Comparison of ENCODE assay signal across 1 cellular context in the genomic region with DNA sequence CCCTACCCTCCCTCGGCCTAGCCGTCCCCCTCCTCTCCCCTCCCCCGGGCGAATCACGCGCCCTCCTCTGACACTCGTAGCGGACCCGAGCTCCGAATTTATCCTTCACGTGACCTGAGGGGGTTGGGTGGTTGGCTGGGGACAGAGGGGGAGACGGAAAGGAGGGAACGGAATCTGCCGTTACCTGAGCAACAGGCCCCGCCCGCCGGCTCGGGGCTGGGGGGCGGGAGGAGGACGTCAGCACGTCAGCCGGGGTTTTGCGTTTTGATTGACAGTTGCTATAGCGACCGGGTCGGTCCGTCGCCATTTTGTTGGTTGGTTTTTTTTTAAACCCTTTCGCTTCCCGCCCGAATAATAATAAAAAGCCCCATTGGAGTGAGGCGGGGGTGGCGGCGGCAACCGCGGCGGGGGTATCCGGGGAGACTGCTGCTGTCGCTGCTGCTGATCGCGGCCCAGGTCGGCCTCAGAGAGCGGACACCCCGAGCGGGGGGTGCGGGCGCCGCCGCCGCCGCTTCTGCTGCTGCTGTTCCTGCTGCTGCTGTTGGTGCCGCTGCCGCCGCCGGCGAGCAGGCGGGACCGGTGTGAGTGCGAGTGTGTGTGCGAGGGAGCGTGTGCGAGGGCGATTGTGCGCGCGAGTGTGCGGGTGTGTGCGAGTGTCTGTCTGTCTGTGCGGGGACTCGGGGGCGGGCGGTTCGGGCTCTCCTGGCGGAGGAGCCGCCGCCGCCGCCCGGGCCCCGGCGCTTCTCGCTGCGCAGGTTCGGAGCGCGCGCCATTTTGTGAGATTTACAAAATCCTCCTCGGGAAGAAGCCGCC.
A peak's percentile ranks its signal among the peaks of the same experiment; 100 is the strongest.
TF ChIP-seq lines count a peak whose summit lies in the region.

A gene (plus strand): TSS at position 286 of the 813 bp plus-strand sequence. CDS start 53,602 bp downstream, outside the sequence.

TF ChIP-seq in HEK293, 187 proteins besides CTCF, POLR2A, EP300 and RAD21 (continued from another document and continues in another):
- TF ChIP-seq, protein P1, sequence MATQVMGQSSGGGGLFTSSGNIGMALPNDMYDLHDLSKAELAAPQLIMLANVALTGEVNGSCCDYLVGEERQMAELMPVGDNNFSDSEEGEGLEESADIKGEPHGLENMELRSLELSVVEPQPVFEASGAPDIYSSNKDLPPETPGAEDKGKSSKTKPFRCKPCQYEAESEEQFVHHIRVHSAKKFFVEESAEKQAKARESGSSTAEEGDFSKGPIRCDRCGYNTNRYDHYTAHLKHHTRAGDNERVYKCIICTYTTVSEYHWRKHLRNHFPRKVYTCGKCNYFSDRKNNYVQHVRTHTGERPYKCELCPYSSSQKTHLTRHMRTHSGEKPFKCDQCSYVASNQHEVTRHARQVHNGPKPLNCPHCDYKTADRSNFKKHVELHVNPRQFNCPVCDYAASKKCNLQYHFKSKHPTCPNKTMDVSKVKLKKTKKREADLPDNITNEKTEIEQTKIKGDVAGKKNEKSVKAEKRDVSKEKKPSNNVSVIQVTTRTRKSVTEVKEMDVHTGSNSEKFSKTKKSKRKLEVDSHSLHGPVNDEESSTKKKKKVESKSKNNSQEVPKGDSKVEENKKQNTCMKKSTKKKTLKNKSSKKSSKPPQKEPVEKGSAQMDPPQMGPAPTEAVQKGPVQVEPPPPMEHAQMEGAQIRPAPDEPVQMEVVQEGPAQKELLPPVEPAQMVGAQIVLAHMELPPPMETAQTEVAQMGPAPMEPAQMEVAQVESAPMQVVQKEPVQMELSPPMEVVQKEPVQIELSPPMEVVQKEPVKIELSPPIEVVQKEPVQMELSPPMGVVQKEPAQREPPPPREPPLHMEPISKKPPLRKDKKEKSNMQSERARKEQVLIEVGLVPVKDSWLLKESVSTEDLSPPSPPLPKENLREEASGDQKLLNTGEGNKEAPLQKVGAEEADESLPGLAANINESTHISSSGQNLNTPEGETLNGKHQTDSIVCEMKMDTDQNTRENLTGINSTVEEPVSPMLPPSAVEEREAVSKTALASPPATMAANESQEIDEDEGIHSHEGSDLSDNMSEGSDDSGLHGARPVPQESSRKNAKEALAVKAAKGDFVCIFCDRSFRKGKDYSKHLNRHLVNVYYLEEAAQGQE (tag by site-specific recombination; IDR thresholded peaks at IDR 0.05), result peak; percentile 52; the same call in 1 of the 2 replicates
- TF ChIP-seq ZNF510 (tag by site-specific recombination; IDR thresholded peaks at IDR 0.05; ENCODE audit: insufficient replicate concordance) (no peak), SP3 (tag by site-specific recombination; IDR thresholded peaks at IDR 0.05) (peak; percentile 97), ZBTB20 (tag by site-specific recombination; IDR thresholded peaks at IDR 0.05) (peak; percentile 74; the same call in 1 of the 2 replicates), ZFP69B (tag by site-specific recombination; IDR thresholded peaks at IDR 0.05) (0 out of 2 replicates have a peak, but pooled peaks have one; percentile 13), ZNF501 (tag by site-specific recombination; IDR thresholded peaks at IDR 0.05) (no peak), ZNF132 (tag by site-specific recombination; IDR thresholded peaks at IDR 0.05; ENCODE audit: borderline replicate concordance) (no peak), ZNF24 (tag by site-specific recombination; IDR thresholded peaks at IDR 0.05) (peak; percentile 30; the same call in 1 of the 2 replicates), ZSCAN30 (tag by site-specific recombination; IDR thresholded peaks at IDR 0.05) (no peak), ZNF623 (tag by site-specific recombination; IDR thresholded peaks at IDR 0.05) (0 out of 2 replicates have a peak, but pooled peaks have one; percentile 31), ZNF664 (tag by site-specific recombination; IDR thresholded peaks at IDR 0.05) (no peak; the same call in 1 of the 2 replicates), ZNF335 (tag by site-specific recombination; conservative IDR thresholded peaks at IDR 0.05) (peak; percentile 80), ZNF10 (tag by site-specific recombination; IDR thresholded peaks at IDR 0.05) (0 out of 2 replicates have a peak, but pooled peaks have one; percentile 34), OSR2 (tag by site-specific recombination; IDR thresholded peaks at IDR 0.05) (peak; percentile 89), ZNF660 (tag by site-specific recombination; IDR thresholded peaks at IDR 0.05) (peak; percentile 73), ZFP37 (tag by site-specific recombination; IDR thresholded peaks at IDR 0.05) (peak; percentile 63; the same call in 1 of the 2 replicates), MEIS1 (CRISPR knock-in tag; IDR thresholded peaks at IDR 0.05; ENCODE audit: borderline replicate concordance) (no peak), GLIS2 (tag by site-specific recombination; IDR thresholded peaks at IDR 0.05) (peak; percentile 63), YY2 (tag by site-specific recombination; IDR thresholded peaks at IDR 0.05) (no peak), KLF1 (tag by site-specific recombination; IDR thresholded peaks at IDR 0.05) (0 out of 2 replicates have a peak, but pooled peaks have one; percentile 6), ZNF2 (tag by site-specific recombination; IDR thresholded peaks at IDR 0.05) (peak; percentile 78), ZNF626 (tag by site-specific recombination; IDR thresholded peaks at IDR 0.05) (no peak)
- TF ChIP-seq, protein P2, sequence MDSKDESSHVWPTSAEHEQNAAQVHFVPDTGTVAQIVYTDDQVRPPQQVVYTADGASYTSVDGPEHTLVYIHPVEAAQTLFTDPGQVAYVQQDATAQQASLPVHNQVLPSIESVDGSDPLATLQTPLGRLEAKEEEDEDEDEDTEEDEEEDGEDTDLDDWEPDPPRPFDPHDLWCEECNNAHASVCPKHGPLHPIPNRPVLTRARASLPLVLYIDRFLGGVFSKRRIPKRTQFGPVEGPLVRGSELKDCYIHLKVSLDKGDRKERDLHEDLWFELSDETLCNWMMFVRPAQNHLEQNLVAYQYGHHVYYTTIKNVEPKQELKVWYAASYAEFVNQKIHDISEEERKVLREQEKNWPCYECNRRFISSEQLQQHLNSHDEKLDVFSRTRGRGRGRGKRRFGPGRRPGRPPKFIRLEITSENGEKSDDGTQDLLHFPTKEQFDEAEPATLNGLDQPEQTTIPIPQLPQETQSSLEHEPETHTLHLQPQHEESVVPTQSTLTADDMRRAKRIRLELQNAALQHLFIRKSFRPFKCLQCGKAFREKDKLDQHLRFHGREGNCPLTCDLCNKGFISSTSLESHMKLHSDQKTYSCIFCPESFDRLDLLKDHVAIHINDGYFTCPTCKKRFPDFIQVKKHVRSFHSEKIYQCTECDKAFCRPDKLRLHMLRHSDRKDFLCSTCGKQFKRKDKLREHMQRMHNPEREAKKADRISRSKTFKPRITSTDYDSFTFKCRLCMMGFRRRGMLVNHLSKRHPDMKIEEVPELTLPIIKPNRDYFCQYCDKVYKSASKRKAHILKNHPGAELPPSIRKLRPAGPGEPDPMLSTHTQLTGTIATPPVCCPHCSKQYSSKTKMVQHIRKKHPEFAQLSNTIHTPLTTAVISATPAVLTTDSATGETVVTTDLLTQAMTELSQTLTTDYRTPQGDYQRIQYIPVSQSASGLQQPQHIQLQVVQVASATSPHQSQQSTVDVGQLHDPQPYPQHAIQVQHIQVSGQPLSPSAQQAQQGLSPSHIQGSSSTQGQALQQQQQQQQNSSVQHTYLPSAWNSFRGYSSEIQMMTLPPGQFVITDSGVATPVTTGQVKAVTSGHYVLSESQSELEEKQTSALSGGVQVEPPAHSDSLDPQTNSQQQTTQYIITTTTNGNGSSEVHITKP (tag by site-specific recombination; IDR thresholded peaks at IDR 0.05), result peak; percentile 27; the same call in 1 of the 2 replicates
- TF ChIP-seq, protein P3, sequence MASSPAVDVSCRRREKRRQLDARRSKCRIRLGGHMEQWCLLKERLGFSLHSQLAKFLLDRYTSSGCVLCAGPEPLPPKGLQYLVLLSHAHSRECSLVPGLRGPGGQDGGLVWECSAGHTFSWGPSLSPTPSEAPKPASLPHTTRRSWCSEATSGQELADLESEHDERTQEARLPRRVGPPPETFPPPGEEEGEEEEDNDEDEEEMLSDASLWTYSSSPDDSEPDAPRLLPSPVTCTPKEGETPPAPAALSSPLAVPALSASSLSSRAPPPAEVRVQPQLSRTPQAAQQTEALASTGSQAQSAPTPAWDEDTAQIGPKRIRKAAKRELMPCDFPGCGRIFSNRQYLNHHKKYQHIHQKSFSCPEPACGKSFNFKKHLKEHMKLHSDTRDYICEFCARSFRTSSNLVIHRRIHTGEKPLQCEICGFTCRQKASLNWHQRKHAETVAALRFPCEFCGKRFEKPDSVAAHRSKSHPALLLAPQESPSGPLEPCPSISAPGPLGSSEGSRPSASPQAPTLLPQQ (tag by site-specific recombination; IDR thresholded peaks at IDR 0.05), result peak; percentile 84
- TF ChIP-seq, protein P4, sequence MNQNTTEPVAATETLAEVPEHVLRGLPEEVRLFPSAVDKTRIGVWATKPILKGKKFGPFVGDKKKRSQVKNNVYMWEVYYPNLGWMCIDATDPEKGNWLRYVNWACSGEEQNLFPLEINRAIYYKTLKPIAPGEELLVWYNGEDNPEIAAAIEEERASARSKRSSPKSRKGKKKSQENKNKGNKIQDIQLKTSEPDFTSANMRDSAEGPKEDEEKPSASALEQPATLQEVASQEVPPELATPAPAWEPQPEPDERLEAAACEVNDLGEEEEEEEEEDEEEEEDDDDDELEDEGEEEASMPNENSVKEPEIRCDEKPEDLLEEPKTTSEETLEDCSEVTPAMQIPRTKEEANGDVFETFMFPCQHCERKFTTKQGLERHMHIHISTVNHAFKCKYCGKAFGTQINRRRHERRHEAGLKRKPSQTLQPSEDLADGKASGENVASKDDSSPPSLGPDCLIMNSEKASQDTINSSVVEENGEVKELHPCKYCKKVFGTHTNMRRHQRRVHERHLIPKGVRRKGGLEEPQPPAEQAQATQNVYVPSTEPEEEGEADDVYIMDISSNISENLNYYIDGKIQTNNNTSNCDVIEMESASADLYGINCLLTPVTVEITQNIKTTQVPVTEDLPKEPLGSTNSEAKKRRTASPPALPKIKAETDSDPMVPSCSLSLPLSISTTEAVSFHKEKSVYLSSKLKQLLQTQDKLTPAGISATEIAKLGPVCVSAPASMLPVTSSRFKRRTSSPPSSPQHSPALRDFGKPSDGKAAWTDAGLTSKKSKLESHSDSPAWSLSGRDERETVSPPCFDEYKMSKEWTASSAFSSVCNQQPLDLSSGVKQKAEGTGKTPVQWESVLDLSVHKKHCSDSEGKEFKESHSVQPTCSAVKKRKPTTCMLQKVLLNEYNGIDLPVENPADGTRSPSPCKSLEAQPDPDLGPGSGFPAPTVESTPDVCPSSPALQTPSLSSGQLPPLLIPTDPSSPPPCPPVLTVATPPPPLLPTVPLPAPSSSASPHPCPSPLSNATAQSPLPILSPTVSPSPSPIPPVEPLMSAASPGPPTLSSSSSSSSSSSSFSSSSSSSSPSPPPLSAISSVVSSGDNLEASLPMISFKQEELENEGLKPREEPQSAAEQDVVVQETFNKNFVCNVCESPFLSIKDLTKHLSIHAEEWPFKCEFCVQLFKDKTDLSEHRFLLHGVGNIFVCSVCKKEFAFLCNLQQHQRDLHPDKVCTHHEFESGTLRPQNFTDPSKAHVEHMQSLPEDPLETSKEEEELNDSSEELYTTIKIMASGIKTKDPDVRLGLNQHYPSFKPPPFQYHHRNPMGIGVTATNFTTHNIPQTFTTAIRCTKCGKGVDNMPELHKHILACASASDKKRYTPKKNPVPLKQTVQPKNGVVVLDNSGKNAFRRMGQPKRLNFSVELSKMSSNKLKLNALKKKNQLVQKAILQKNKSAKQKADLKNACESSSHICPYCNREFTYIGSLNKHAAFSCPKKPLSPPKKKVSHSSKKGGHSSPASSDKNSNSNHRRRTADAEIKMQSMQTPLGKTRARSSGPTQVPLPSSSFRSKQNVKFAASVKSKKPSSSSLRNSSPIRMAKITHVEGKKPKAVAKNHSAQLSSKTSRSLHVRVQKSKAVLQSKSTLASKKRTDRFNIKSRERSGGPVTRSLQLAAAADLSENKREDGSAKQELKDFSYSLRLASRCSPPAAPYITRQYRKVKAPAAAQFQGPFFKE (tag by site-specific recombination; IDR thresholded peaks at IDR 0.05; ENCODE audit: borderline replicate concordance), result no peak
- TF ChIP-seq, protein P5, sequence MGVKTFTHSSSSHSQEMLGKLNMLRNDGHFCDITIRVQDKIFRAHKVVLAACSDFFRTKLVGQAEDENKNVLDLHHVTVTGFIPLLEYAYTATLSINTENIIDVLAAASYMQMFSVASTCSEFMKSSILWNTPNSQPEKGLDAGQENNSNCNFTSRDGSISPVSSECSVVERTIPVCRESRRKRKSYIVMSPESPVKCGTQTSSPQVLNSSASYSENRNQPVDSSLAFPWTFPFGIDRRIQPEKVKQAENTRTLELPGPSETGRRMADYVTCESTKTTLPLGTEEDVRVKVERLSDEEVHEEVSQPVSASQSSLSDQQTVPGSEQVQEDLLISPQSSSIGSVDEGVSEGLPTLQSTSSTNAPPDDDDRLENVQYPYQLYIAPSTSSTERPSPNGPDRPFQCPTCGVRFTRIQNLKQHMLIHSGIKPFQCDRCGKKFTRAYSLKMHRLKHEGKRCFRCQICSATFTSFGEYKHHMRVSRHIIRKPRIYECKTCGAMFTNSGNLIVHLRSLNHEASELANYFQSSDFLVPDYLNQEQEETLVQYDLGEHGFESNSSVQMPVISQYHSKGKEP (tag by site-specific recombination; IDR thresholded peaks at IDR 0.05), result no peak
- TF ChIP-seq, protein P6, sequence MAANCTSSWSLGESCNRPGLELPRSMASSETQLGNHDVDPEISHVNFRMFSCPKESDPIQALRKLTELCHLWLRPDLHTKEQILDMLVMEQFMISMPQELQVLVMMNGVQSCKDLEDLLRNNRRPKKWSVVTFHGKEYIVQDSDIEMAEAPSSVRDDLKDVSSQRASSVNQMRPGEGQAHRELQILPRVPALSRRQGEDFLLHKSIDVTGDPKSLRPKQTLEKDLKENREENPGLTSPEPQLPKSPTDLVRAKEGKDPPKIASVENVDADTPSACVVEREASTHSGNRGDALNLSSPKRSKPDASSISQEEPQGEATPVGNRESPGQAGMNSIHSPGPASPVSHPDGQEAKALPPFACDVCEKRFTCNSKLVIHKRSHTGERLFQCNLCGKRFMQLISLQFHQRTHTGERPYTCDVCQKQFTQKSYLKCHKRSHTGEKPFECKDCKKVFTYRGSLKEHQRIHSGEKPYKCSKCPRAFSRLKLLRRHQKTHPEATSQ (tag by site-specific recombination; IDR thresholded peaks at IDR 0.05), result peak; percentile 96
- TF ChIP-seq, protein P7, sequence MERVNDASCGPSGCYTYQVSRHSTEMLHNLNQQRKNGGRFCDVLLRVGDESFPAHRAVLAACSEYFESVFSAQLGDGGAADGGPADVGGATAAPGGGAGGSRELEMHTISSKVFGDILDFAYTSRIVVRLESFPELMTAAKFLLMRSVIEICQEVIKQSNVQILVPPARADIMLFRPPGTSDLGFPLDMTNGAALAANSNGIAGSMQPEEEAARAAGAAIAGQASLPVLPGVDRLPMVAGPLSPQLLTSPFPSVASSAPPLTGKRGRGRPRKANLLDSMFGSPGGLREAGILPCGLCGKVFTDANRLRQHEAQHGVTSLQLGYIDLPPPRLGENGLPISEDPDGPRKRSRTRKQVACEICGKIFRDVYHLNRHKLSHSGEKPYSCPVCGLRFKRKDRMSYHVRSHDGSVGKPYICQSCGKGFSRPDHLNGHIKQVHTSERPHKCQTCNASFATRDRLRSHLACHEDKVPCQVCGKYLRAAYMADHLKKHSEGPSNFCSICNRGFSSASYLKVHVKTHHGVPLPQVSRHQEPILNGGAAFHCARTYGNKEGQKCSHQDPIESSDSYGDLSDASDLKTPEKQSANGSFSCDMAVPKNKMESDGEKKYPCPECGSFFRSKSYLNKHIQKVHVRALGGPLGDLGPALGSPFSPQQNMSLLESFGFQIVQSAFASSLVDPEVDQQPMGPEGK (tag by site-specific recombination; IDR thresholded peaks at IDR 0.05), result peak; percentile 100
